Comparison of ENCODE assay signal across 9 cellular contexts in genomic region chr1:12528021-12528852, GRCh38.
DNase-seq lines count a peak whose midpoint lies in the region; ATAC-seq and TF ChIP-seq lines count a peak whose summit lies in the region.
"Had no signal": no experiment of that assay in that cellular context is flagged by ENCODE, and none has a peak within 500 bp of the region (broad histone marks: within the 10 kb centered on the region; RNA-seq: fewer than 3 reads in every experiment).

No MANE protein-coding gene starts in this region.

- H3K36me3 Mint-ChIP-seq in activated T-helper 2 cell treated with anti-CD3 and anti-CD28 coated beads, Interferon-gamma antibody, Interleukin-2, Interleukin-4, amounts not matched to agents 10 μg/mL and 5 μg/mL and 100 μg/mL, durations not matched to agents 14 hours and 24 hours and 36 hours (ENCODE audit: low read depth) = no peaks in the 10 kb centered on the region
- no peaks in the 10 kb centered on the region for H3K36me3 Mint-ChIP-seq in osteocyte (ENCODE audit: unreplicated experiment)

- H3K9me3 Mint-ChIP-seq in activated T-helper 2 cell treated with anti-CD3 and anti-CD28 coated beads, Interferon-gamma antibody, Interleukin-2, Interleukin-4, amounts not matched to agents 10 μg/mL and 5 μg/mL and 100 μg/mL, durations not matched to agents 14 hours and 24 hours and 36 hours = no peaks in the 10 kb centered on the region
- no peaks in the 10 kb centered on the region for H3K9me3 Mint-ChIP-seq in osteocyte (ENCODE audit: unreplicated experiment)
- H3K9me3 Mint-ChIP-seq: activated naive CD4-positive, alpha-beta T cell treated with anti-CD3 and anti-CD28 coated beads, Interleukin-2, amount 50 U/mL, for 24 hours had no signal

- H3K36me3 ChIP-seq in thoracic aorta = no peaks in the 10 kb centered on the region

- TF ChIP-seq CTCF in thoracic aorta (IDR thresholded peaks at IDR 0.05) = no peak
- TF ChIP-seq CTCF in osteocyte (IDR thresholded peaks at IDR 0.05) = no peak

- peaks cover 33% of the 10 kb centered on the region for H3K4me1 Mint-ChIP-seq in activated T-helper 2 cell treated with anti-CD3 and anti-CD28 coated beads, Interferon-gamma antibody, Interleukin-2, Interleukin-4, amounts not matched to agents 10 μg/mL and 5 μg/mL and 100 μg/mL, durations not matched to agents 14 hours and 24 hours and 36 hours (ENCODE audit: low read depth)
- peaks cover 10% of the 10 kb centered on the region for H3K4me1 Mint-ChIP-seq in osteocyte (ENCODE audit: unreplicated experiment)

- H3K27ac ChIP-seq in thoracic aorta = no peak overlapping the region

- intact Hi-C loops in activated T-helper 2 cell treated with anti-CD3 and anti-CD28 coated beads, Interferon-gamma antibody, Interleukin-2, Interleukin-4, amounts not matched to agents 10 μg/mL and 5 μg/mL and 100 μg/mL, durations not matched to agents 14 hours and 24 hours and 36 hours (cut with micrococcal nuclease) = loop anchor here (2.0 kb wide), 1 partner anchor 17 kb away; no protein-coding TSS in a partner anchor

- no peaks in the 10 kb centered on the region for H3K9me3 ChIP-seq in thoracic aorta

- H3K4me3 Mint-ChIP-seq in activated T-helper 2 cell treated with anti-CD3 and anti-CD28 coated beads, Interferon-gamma antibody, Interleukin-2, Interleukin-4, amounts not matched to agents 10 μg/mL and 5 μg/mL and 100 μg/mL, durations not matched to agents 14 hours and 24 hours and 36 hours (ENCODE audit: low read depth) = no peak overlapping the region
- no peak overlapping the region for H3K4me3 Mint-ChIP-seq in osteocyte (ENCODE audit: unreplicated experiment)
- H3K4me3 Mint-ChIP-seq: activated naive CD4-positive, alpha-beta T cell treated with anti-CD3 and anti-CD28 coated beads, Interleukin-2, amount 50 U/mL, for 24 hours had no signal

- H3K27me3 Mint-ChIP-seq in activated T-helper 2 cell treated with anti-CD3 and anti-CD28 coated beads, Interferon-gamma antibody, Interleukin-2, Interleukin-4, amounts not matched to agents 10 μg/mL and 5 μg/mL and 100 μg/mL, durations not matched to agents 14 hours and 24 hours and 36 hours (ENCODE audit: low read depth) = no peaks in the 10 kb centered on the region
- no peaks in the 10 kb centered on the region for H3K27me3 Mint-ChIP-seq in osteocyte (ENCODE audit: unreplicated experiment)
- H3K27me3 Mint-ChIP-seq: activated naive CD4-positive, alpha-beta T cell treated with anti-CD3 and anti-CD28 coated beads, Interleukin-2, amount 50 U/mL, for 24 hours had no signal

- ATAC-seq in thoracic aorta (ENCODE audit: insufficient number of reproducible peaks, low FRiP score, low read depth) = peak; percentile 34
- ATAC-seq in GM21723 (IDR thresholded peaks at IDR 0.05; ENCODE audit: unreplicated experiment) = no peak
- ATAC-seq: SK-N-SH treated with all-trans-retinoic acid at 6 μM for 48 hours had no signal

- peaks cover 6 to 10% of the 10 kb centered on the region in 2 donors for H3K4me1 ChIP-seq in thoracic aorta (ENCODE audit: control insufficient read depth in 1 of 2, low read depth in 2 of 2)

- peak overlapping the region; percentile 6 for H3K27ac Mint-ChIP-seq in activated T-helper 2 cell treated with anti-CD3 and anti-CD28 coated beads, Interferon-gamma antibody, Interleukin-2, Interleukin-4, amounts not matched to agents 10 μg/mL and 5 μg/mL and 100 μg/mL, durations not matched to agents 14 hours and 24 hours and 36 hours
- H3K27ac Mint-ChIP-seq in osteocyte (ENCODE audit: unreplicated experiment) = no peak overlapping the region
- H3K27ac Mint-ChIP-seq: activated naive CD4-positive, alpha-beta T cell treated with anti-CD3 and anti-CD28 coated beads, Interleukin-2, amount 50 U/mL, for 24 hours had no signal

- H3K4me3 ChIP-seq in thoracic aorta = no peak overlapping the region

- no peaks in the 10 kb centered on the region for H3K27me3 ChIP-seq in thoracic aorta (replicated peaks; ENCODE audit: insufficient read depth)

- DNase-seq in HT-29 (ENCODE audit: low spot score) = peak; percentile 87
- no peak for DNase-seq in activated T-helper 2 cell treated with anti-CD3 and anti-CD28 coated beads, Interferon-gamma antibody, Interleukin-2, Interleukin-4, amounts not matched to agents 10 μg/mL and 5 μg/mL and 100 μg/mL, durations not matched to agents 14 hours and 24 hours and 36 hours (ENCODE audit: low spot score)
- DNase-seq in iris pigment epithelial cell (ENCODE audit: low read depth) = peak; percentile 77
- no peak for DNase-seq in thoracic aorta (ENCODE audit: low spot score)
- DNase-seq in osteocyte (ENCODE audit: extremely low spot score, unreplicated experiment) = no peak
- no peak for DNase-seq in RKO (ENCODE audit: low spot score)

Comparison
In these comparisons a context has a peak if more than half of its experiments do, and no peak if none do; other contexts are left out.
1. DNase-seq: peak in HT-29 (single experiment) and iris pigment epithelial cell (single experiment); none in activated T-helper 2 cell treated with anti-CD3 and anti-CD28 coated beads, Interferon-gamma antibody, Interleukin-2, Interleukin-4, amounts not matched to agents 10 μg/mL and 5 μg/mL and 100 μg/mL, durations not matched to agents 14 hours and 24 hours and 36 hours (single experiment), thoracic aorta (single experiment), osteocyte (single experiment) and RKO (single experiment).